In genomic region chr6:160477901-160478300, GRCh38 we compare ENCODE assay signal across 20 cellular contexts.
A peak's percentile ranks its signal among the peaks of the same experiment; 100 is the strongest.
DNase-seq lines count a peak whose midpoint lies in the region; ATAC-seq, FAIRE-seq and TF ChIP-seq lines count a peak whose summit lies in the region.
"Had no signal": no experiment of that assay in that cellular context is flagged by ENCODE, and none has a peak within 500 bp of the region (broad histone marks: within the 10 kb centered on the region; RNA-seq: fewer than 3 reads in every experiment).

No MANE protein-coding gene starts in this region.

- no peak overlapping the region for H2AFZ ChIP-seq in astrocyte (ENCODE audit: low read depth, low read length)

- peaks cover 2% of the 10 kb centered on the region for H3K27me3 Mint-ChIP-seq in astrocyte (ENCODE audit: low read depth, unreplicated experiment)
- H3K27me3 Mint-ChIP-seq: CD4-positive, CD25-positive, alpha-beta regulatory T cell had no signal

- H3K4me1 ChIP-seq in astrocyte (ENCODE audit: insufficient read depth, low read length), result no peaks in the 10 kb centered on the region

- FAIRE-seq in astrocyte (lab: Jason Lieb, UNC), result no peak
- FAIRE-seq: A204.1 had no signal

- no peak overlapping the region for H3K27ac Mint-ChIP-seq in astrocyte (ENCODE audit: unreplicated experiment)
- H3K27ac Mint-ChIP-seq: CD4-positive, CD25-positive, alpha-beta regulatory T cell; H9; HFFc6 had no signal

- no peak overlapping the region for H3K4me3 ChIP-seq in astrocyte (ENCODE audit: insufficient read depth, low read depth, low read length)
- H3K4me3 ChIP-seq in dorsolateral prefrontal cortex, result no peak overlapping the region

- H3K9me3 Mint-ChIP-seq in astrocyte (ENCODE audit: unreplicated experiment), result peaks cover 10% of the 10 kb centered on the region

- H3K9ac ChIP-seq in astrocyte (ENCODE audit: low read length), result no peak overlapping the region

- no peaks in the 10 kb centered on the region for H3K79me2 ChIP-seq in astrocyte (ENCODE audit: insufficient read depth, low read length)

- H4K20me1 ChIP-seq in astrocyte (ENCODE audit: insufficient read depth, low read length), result no peaks in the 10 kb centered on the region

- no peaks in the 10 kb centered on the region for H3K4me1 Mint-ChIP-seq in astrocyte (ENCODE audit: low read depth, unreplicated experiment)
- H3K4me1 Mint-ChIP-seq: H9 had no signal

- H3K4me3 Mint-ChIP-seq in astrocyte (ENCODE audit: unreplicated experiment), result no peak overlapping the region
- H3K4me3 Mint-ChIP-seq: H9, HFFc6 had no signal

- ATAC-seq in Right ventricle myocardium superior (ENCODE audit: poor library complexity), result no peak
- ATAC-seq: Panc1, Right ventricle myocardium inferior had no signal

- intact Hi-C loops in dorsolateral prefrontal cortex (cut with DNase I), result no loop called here
- intact Hi-C loops in Right ventricle myocardium superior (cut with DNase I), result no loop called here

- H3K36me3 ChIP-seq in astrocyte (ENCODE audit: insufficient read depth, low read length), result no peaks in the 10 kb centered on the region

- H3K36me3 Mint-ChIP-seq in astrocyte (ENCODE audit: low read depth, unreplicated experiment), result peaks cover 12% of the 10 kb centered on the region

- H3K27ac ChIP-seq in astrocyte (ENCODE audit: low read depth, low read length) (no peak overlapping the region), dorsolateral prefrontal cortex (no peak overlapping the region)

- peak; percentile 24 for DNase-seq in AG08395 (ENCODE audit: low spot score)
- peak; percentile 76 for DNase-seq in M059J (ENCODE audit: low read depth)
- peak; percentile 28 for DNase-seq in astrocyte (ENCODE audit: low read depth)
- peak; percentile 6 for DNase-seq in glomerular visceral epithelial cell (ENCODE audit: extremely low spot score)
- DNase-seq in kidney glomerular epithelial cell (lab: John Stamatoyannopoulos, UW), result no peak
- DNase-seq in dorsolateral prefrontal cortex, result no peak
- no peak for DNase-seq in Right ventricle myocardium superior
- no peak for DNase-seq in AG08396 (ENCODE audit: low spot score)
- DNase-seq: CD4-positive, CD25-positive, alpha-beta regulatory T cell; H9; HFFc6; Kasumi-1; NCI-H1092; NCI-H146; NCI-H2029; NCI-H2227 treated with DMSO at 0.1 percent for 48 hours; NCI-H510A had no signal

- H3K27me3 ChIP-seq in astrocyte (ENCODE audit: insufficient read depth, low read length), result no peaks in the 10 kb centered on the region
- no peaks in the 10 kb centered on the region for H3K27me3 ChIP-seq in dorsolateral prefrontal cortex

- no peaks in the 10 kb centered on the region for H3K9me3 ChIP-seq in astrocyte (ENCODE audit: insufficient read depth, low read depth, low read length)

- H3K4me2 ChIP-seq in astrocyte (ENCODE audit: low read length), result no peak overlapping the region

- TF ChIP-seq CTCF in astrocyte (IDR thresholded peaks at IDR 0.05; ENCODE audit: insufficient read depth, low read depth, low read length) (no peak), dorsolateral prefrontal cortex (IDR thresholded peaks at IDR 0.05 in 54 of 56, conservative IDR thresholded peaks at IDR 0.05 in 2 of 56; ENCODE audit: low read depth in 1 of 56, partially characterized antibody in 56 of 56) (no peak)

Comparison
In these comparisons a context has a peak if more than half of its experiments do, and no peak if none do; other contexts are left out.
1. DNase-seq: peak in AG08395 (single experiment), M059J (single experiment), astrocyte (single experiment) and glomerular visceral epithelial cell (single experiment); none in kidney glomerular epithelial cell (single experiment), dorsolateral prefrontal cortex (0 of 10), Right ventricle myocardium superior (single experiment) and AG08396 (single experiment).